Comparison of ENCODE assay signal across 15 cellular contexts in genomic region chr18:55487997-55488396, GRCh38.
A peak's percentile ranks its signal among the peaks of the same experiment; 100 is the strongest.
DNase-seq lines count a peak whose midpoint lies in the region; ATAC-seq, FAIRE-seq and TF ChIP-seq lines count a peak whose summit lies in the region.
"Had no signal": no experiment of that assay in that cellular context is flagged by ENCODE, and none has a peak within 500 bp of the region (broad histone marks: within the 10 kb centered on the region; RNA-seq: fewer than 3 reads in every experiment).

No MANE protein-coding gene starts in this region.

- TF ChIP-seq POLR2A in GM18505 (IDR thresholded peaks at IDR 0.05; ENCODE audit: borderline replicate concordance, extremely low read depth, insufficient read depth, insufficient read length) (no peak), testis (IDR thresholded peaks at IDR 0.05) (no peak)

- peaks cover 31% of the 10 kb centered on the region for H3F3A ChIP-seq in neural progenitor cell (ENCODE audit: low read depth)

- H3K27ac Mint-ChIP-seq in HFFc6 (peak overlapping the region; percentile 48; the same call in 1 of the 2 replicates), astrocyte (ENCODE audit: unreplicated experiment) (no peak overlapping the region), neural progenitor cell (no peak overlapping the region)
- H3K27ac Mint-ChIP-seq: CD4-positive, CD25-positive, alpha-beta regulatory T cell had no signal

- intact Hi-C loops in testis (cut with DNase I; ENCODE audit: low total_unique reads), result no loop called here

- no peak for ATAC-seq in GM18505 (IDR thresholded peaks at IDR 0.05; ENCODE audit: unreplicated experiment)

- peaks cover 88% of the 10 kb centered on the region for H3K4me1 ChIP-seq in Karpas-422 (ENCODE audit: low read length)
- peaks cover 26% of the 10 kb centered on the region for H3K4me1 ChIP-seq in astrocyte (ENCODE audit: insufficient read depth, low read length)
- H3K4me1 ChIP-seq in neural progenitor cell, result peaks cover 35% of the 10 kb centered on the region
- H3K4me1 ChIP-seq in testis, result peaks cover 4% of the 10 kb centered on the region

- H2AFZ ChIP-seq in Karpas-422 (ENCODE audit: low read length) (no peak overlapping the region), astrocyte (ENCODE audit: low read depth, low read length) (no peak overlapping the region), neural progenitor cell (replicated peaks) (no peak overlapping the region)

- no peak overlapping the region for H3K9ac ChIP-seq in Karpas-422 (ENCODE audit: low read length)
- H3K9ac ChIP-seq in astrocyte (ENCODE audit: low read length), result no peak overlapping the region
- no peak overlapping the region for H3K9ac ChIP-seq in neural progenitor cell

- H3K4me3 Mint-ChIP-seq in HFFc6 (peak overlapping the region; percentile 38; the same call in 1 of the 2 replicates), astrocyte (ENCODE audit: unreplicated experiment) (no peak overlapping the region), neural progenitor cell (no peak overlapping the region)
- H3K4me3 Mint-ChIP-seq: CD4-positive, CD25-positive, alpha-beta regulatory T cell had no signal

- H3K9me3 Mint-ChIP-seq in HFFc6 (no peaks in the 10 kb centered on the region), astrocyte (ENCODE audit: unreplicated experiment) (no peaks in the 10 kb centered on the region), neural progenitor cell (no peaks in the 10 kb centered on the region)

- DNase-seq in HFFc6 (no peak), Karpas-422 (no peak), astrocyte (ENCODE audit: low read depth) (no peak), neural progenitor cell (ENCODE audit: low spot score) (no peak), H7 (no peak), T-helper 1 cell (no peak), testis (no peak)
- DNase-seq: CD4-positive, CD25-positive, alpha-beta regulatory T cell; GDM1; NCI-H187 treated with DMSO at 0.1 percent for 48 hours; NCI-H2227 treated with DMSO at 0.1 percent for 48 hours; NCI-H524; NCI-H82; Peyer's patch had no signal

- H3K27me3 Mint-ChIP-seq in HFFc6 (ENCODE audit: insufficient read depth) (no peaks in the 10 kb centered on the region), astrocyte (ENCODE audit: low read depth, unreplicated experiment) (no peaks in the 10 kb centered on the region), neural progenitor cell (ENCODE audit: insufficient read depth, low read depth) (no peaks in the 10 kb centered on the region)

- 80 to 82% methylated on average over 4 of the region's 4 CpGs for WGBS in testis, 2 donors

- H3K4me2 ChIP-seq in Karpas-422 (ENCODE audit: low read depth, low read length, poor library complexity, severe bottlenecking) (peak overlapping the region; percentile 48), astrocyte (ENCODE audit: low read length) (no peak overlapping the region), neural progenitor cell (peak overlapping the region; percentile 36)

- no peaks in the 10 kb centered on the region for H3K9me2 ChIP-seq in Karpas-422 (replicated peaks; ENCODE audit: insufficient read depth, low read length)

- H3K36me3 Mint-ChIP-seq in HFFc6 (ENCODE audit: low read depth) (peaks cover 5% of the 10 kb centered on the region; the same call in 1 of the 2 replicates), astrocyte (ENCODE audit: low read depth, unreplicated experiment) (no peaks in the 10 kb centered on the region), neural progenitor cell (peaks cover 9% of the 10 kb centered on the region)
- H3K36me3 Mint-ChIP-seq: CD4-positive, CD25-positive, alpha-beta regulatory T cell had no signal

- no peak for TF ChIP-seq CTCF in HFFc6 (IDR thresholded peaks at IDR 0.05)
- TF ChIP-seq CTCF in astrocyte (IDR thresholded peaks at IDR 0.05; ENCODE audit: insufficient read depth, low read depth, low read length), result no peak
- TF ChIP-seq CTCF in neural progenitor cell (IDR thresholded peaks at IDR 0.05), result no peak
- no peak for TF ChIP-seq CTCF in testis (IDR thresholded peaks at IDR 0.05)

- H4K20me1 ChIP-seq in Karpas-422 (ENCODE audit: insufficient read depth, low read depth, low read length) (no peaks in the 10 kb centered on the region), astrocyte (ENCODE audit: insufficient read depth, low read length) (peaks cover 7% of the 10 kb centered on the region), neural progenitor cell (ENCODE audit: low read depth) (peaks cover 87% of the 10 kb centered on the region)

- H3K79me2 ChIP-seq in Karpas-422 (ENCODE audit: low read length) (peaks cover 96% of the 10 kb centered on the region), astrocyte (ENCODE audit: insufficient read depth, low read length) (peaks cover 83% of the 10 kb centered on the region), neural progenitor cell (ENCODE audit: low read depth) (peaks cover 100% of the 10 kb centered on the region)

- no peaks in the 10 kb centered on the region for H3K9me3 ChIP-seq in Karpas-422 (ENCODE audit: low read length)
- no peaks in the 10 kb centered on the region for H3K9me3 ChIP-seq in astrocyte (ENCODE audit: insufficient read depth, low read depth, low read length)
- H3K9me3 ChIP-seq in neural progenitor cell (ENCODE audit: low read depth), result no peaks in the 10 kb centered on the region
- H3K9me3 ChIP-seq in testis, result no peaks in the 10 kb centered on the region
- H3K9me3 ChIP-seq: Peyer's patch had no signal

- H3K4me1 Mint-ChIP-seq in HFFc6 (ENCODE audit: low read depth) (peaks cover 81% of the 10 kb centered on the region), astrocyte (ENCODE audit: low read depth, unreplicated experiment) (peaks cover 41% of the 10 kb centered on the region), neural progenitor cell (peaks cover 29% of the 10 kb centered on the region)

- H3K4me3 ChIP-seq in Karpas-422 (ENCODE audit: low read length), result no peak overlapping the region
- no peak overlapping the region for H3K4me3 ChIP-seq in astrocyte (ENCODE audit: insufficient read depth, low read depth, low read length)
- H3K4me3 ChIP-seq in neural progenitor cell, result no peak overlapping the region
- H3K4me3 ChIP-seq in H7 (ENCODE audit: insufficient read depth, low read depth, low read length), result no peak overlapping the region
- H3K4me3 ChIP-seq in testis, result no peak overlapping the region
- H3K4me3 ChIP-seq: Peyer's patch had no signal

- H3K36me3 ChIP-seq in Karpas-422 (ENCODE audit: insufficient read depth, low read length) (no peaks in the 10 kb centered on the region), astrocyte (ENCODE audit: insufficient read depth, low read length) (no peaks in the 10 kb centered on the region), neural progenitor cell (no peaks in the 10 kb centered on the region), H7 (replicated peaks; ENCODE audit: control insufficient read depth, insufficient read depth, low read length) (no peaks in the 10 kb centered on the region), testis (ENCODE audit: low read depth, missing control alignments) (no peaks in the 10 kb centered on the region)
- H3K36me3 ChIP-seq: Peyer's patch had no signal

- H3K27ac ChIP-seq in Karpas-422 (ENCODE audit: low read length), result peak overlapping the region; percentile 85
- H3K27ac ChIP-seq in astrocyte (ENCODE audit: low read depth, low read length), result no peak overlapping the region
- no peak overlapping the region for H3K27ac ChIP-seq in neural progenitor cell
- H3K27ac ChIP-seq in testis, result no peak overlapping the region
- H3K27ac ChIP-seq: Peyer's patch had no signal

- FAIRE-seq in astrocyte (lab: Jason Lieb, UNC), result peak; percentile 54

- no peaks in the 10 kb centered on the region for H3K27me3 ChIP-seq in Karpas-422 (ENCODE audit: low read length)
- H3K27me3 ChIP-seq in astrocyte (ENCODE audit: insufficient read depth, low read length), result no peaks in the 10 kb centered on the region
- no peaks in the 10 kb centered on the region for H3K27me3 ChIP-seq in neural progenitor cell
- H3K27me3 ChIP-seq in H7 (ENCODE audit: control insufficient read depth, insufficient read depth, low read length), result no peaks in the 10 kb centered on the region
- no peaks in the 10 kb centered on the region for H3K27me3 ChIP-seq in testis
- H3K27me3 ChIP-seq: Peyer's patch had no signal
